ENCODE assay signal across 25 cellular contexts in genomic region chr3:157498374-157498773, GRCh38. TPM values are rescaled to one million over a fixed set of nuclear protein-coding genes. Genes with fewer than 3 reads are reported as not detected.
DNase-seq lines count a peak whose midpoint lies in the region; ATAC-seq and TF ChIP-seq lines count a peak whose summit lies in the region.
"Had no signal": no experiment of that assay in that cellular context is flagged by ENCODE, and none has a peak within 500 bp of the region (broad histone marks: within the 10 kb centered on the region; RNA-seq: fewer than 3 reads in every experiment).

No MANE protein-coding gene starts in this region.

- H3K9me2 ChIP-seq in PC-9 (ENCODE audit: insufficient read depth), result peaks cover 8% of the 10 kb centered on the region; the same call in 1 of the 2 replicates

- no peak overlapping the region for H3K27ac ChIP-seq in H9 (ENCODE audit: insufficient read length, low read depth, low read length)
- H3K27ac ChIP-seq in PC-9, result peak overlapping the region; percentile 84; the same call in 1 of the 2 replicates
- no peak overlapping the region for H3K27ac ChIP-seq in lower lobe of right lung
- H3K27ac ChIP-seq: HL-60, transverse colon had no signal

- CTCF ChIA-PET in PC-9 (lab: Charles Lee), result interaction anchor here (1.0 kb wide), 1 partner anchor 294 kb away, joined by 3 read pairs; no protein-coding TSS in a partner anchor
- CTCF ChIA-PET in HEK293T (lab: Yijun Ruan, JAX), result no interaction called here

- H3K14ac ChIP-seq in H9 (ENCODE audit: insufficient read depth, low read length), result no peak overlapping the region

- H2AK5ac ChIP-seq in H9 (ENCODE audit: insufficient read length, low read length), result no peak overlapping the region

- H3K79me1 ChIP-seq in H9 (ENCODE audit: insufficient read depth, low read depth, low read length, poor library complexity, severe bottlenecking), result no peaks in the 10 kb centered on the region

- H3K79me2 ChIP-seq in H9 (ENCODE audit: insufficient read depth, low read length), result no peaks in the 10 kb centered on the region
- no peaks in the 10 kb centered on the region for H3K79me2 ChIP-seq in PC-9 (ENCODE audit: low read depth)

- H2BK120ac ChIP-seq in H9 (ENCODE audit: low read depth, low read length, poor library complexity, severe bottlenecking), result no peak overlapping the region

- H3F3A ChIP-seq in PC-9 (ENCODE audit: insufficient read depth, low read depth), result peaks cover 17% of the 10 kb centered on the region

- no peak overlapping the region for H3K4ac ChIP-seq in H9 (ENCODE audit: low read depth, low read length)

- H3K23me2 ChIP-seq in H9 (ENCODE audit: insufficient read length, low read depth, low read length, poor library complexity, severe bottlenecking), result peaks cover 6% of the 10 kb centered on the region

- no peak overlapping the region for H4K8ac ChIP-seq in H9 (replicated peaks; ENCODE audit: insufficient read length, low read depth, low read length)

- peak overlapping the region in 1 of 2 experiments; percentile 41; a peak in 1 of 5 replicates for H3K4me3 Mint-ChIP-seq in H9
- H3K4me3 Mint-ChIP-seq: activated CD4-positive, alpha-beta T cell treated with anti-CD3 and anti-CD28 coated beads, Interleukin-2, amount 10 ng/mL, durations not matched to agents 7 days and 5 days; activated T-cell treated with anti-CD3 and anti-CD28 coated beads, Interleukin-2, amount 50 U/mL, for 4 hours; natural killer cell had no signal

- H3K4me2 ChIP-seq in H9 (ENCODE audit: insufficient read depth, insufficient read length, low read length) (peak overlapping the region; percentile 59), PC-9 (peak overlapping the region; percentile 80)

- no peak overlapping the region for H2BK5ac ChIP-seq in H9 (ENCODE audit: insufficient read length, low read length)

- H3K9me3 ChIP-seq in H9 (ENCODE audit: control insufficient read depth, low read depth, low read length), result no peaks in the 10 kb centered on the region
- H3K9me3 ChIP-seq in PC-9 (ENCODE audit: insufficient read depth, low read depth), result no peaks in the 10 kb centered on the region; the same call in 1 of the 2 replicates
- H3K9me3 ChIP-seq in lower lobe of right lung, result no peaks in the 10 kb centered on the region
- H3K9me3 ChIP-seq: transverse colon had no signal

- H4K5ac ChIP-seq in H9 (ENCODE audit: insufficient read length, low read depth, low read length), result no peak overlapping the region

- no peak overlapping the region for H3K18ac ChIP-seq in H9 (ENCODE audit: insufficient read length, low read depth, low read length)

- TF ChIP-seq CTCF in AG10803 (conservative IDR thresholded peaks at IDR 0.05; ENCODE audit: low read length) (0 out of 2 replicates have a peak, but pooled peaks have one; percentile 1), H9 (conservative IDR thresholded peaks at IDR 0.05) (no peak), PC-9 (conservative IDR thresholded peaks at IDR 0.05) (no peak), lower lobe of right lung (IDR thresholded peaks at IDR 0.05) (no peak)

- H2BK20ac ChIP-seq in H9 (ENCODE audit: low read depth, low read length, poor library complexity, severe bottlenecking), result no peak overlapping the region

- no peaks in the 10 kb centered on the region; the same call in none of the 2 replicates for H3K27me3 Mint-ChIP-seq in H9 (ENCODE audit: low read depth)

- POLR2A ChIA-PET in PC-9 (lab: Charles Lee; ENCODE audit: unreplicated experiment) (interaction anchor here (0.6 to 0.9 kb wide), 2 partner anchors 45 to 323 kb away, joined by 4 to 22 read pairs; no protein-coding TSS in a partner anchor), HEK293T (lab: Yijun Ruan, JAX) (no interaction called here)

- no peaks in the 10 kb centered on the region for H3K27me3 ChIP-seq in H9 (ENCODE audit: insufficient read depth, low read length)
- no peaks in the 10 kb centered on the region for H3K27me3 ChIP-seq in PC-9 (ENCODE audit: insufficient read depth, low read depth)
- peaks cover 12% of the 10 kb centered on the region for H3K27me3 ChIP-seq in lower lobe of right lung (ENCODE audit: low read depth)

- H3K36me3 ChIP-seq in PC-9 (ENCODE audit: low read depth), result no peaks in the 10 kb centered on the region
- H3K36me3 ChIP-seq in lower lobe of right lung, result no peaks in the 10 kb centered on the region
- H3K36me3 ChIP-seq: transverse colon had no signal

- H3K56ac ChIP-seq in H9 (ENCODE audit: insufficient read length, low read depth, low read length), result no peak overlapping the region

- H3K9me3 Mint-ChIP-seq in H9, result no peaks in the 10 kb centered on the region; a peak in 1 of 5 replicates
- H3K9me3 Mint-ChIP-seq: activated CD4-positive, alpha-beta T cell treated with anti-CD3 and anti-CD28 coated beads, Interleukin-2, amount 10 ng/mL, durations not matched to agents 7 days and 5 days; activated T-cell treated with anti-CD3 and anti-CD28 coated beads, Interleukin-2, amount 50 U/mL, for 4 hours; natural killer cell had no signal

- no peak overlapping the region for H3K23ac ChIP-seq in H9 (ENCODE audit: insufficient read length, low read depth, low read length)

- DNase-seq in AG10803 (ENCODE audit: low read depth) (peak; percentile 43), H9 (no peak), PC-9 (no peak), lower lobe of right lung (no peak), HEK293T (ENCODE audit: extremely low spot score) (no peak), occipital lobe (lab: John Stamatoyannopoulos, UW) (no peak), RPMI8226 (no peak), NOMO-1 treated with dmso at 0.1 percent for 144 hours (lab: John Stamatoyannopoulos, UW; ENCODE audit: unreplicated experiment) (no peak)
- DNase-seq: ACHN; activated CD4-positive, alpha-beta T cell treated with anti-CD3 and anti-CD28 coated beads, Interleukin-2, amount 10 ng/mL, durations not matched to agents 7 days and 5 days; activated gamma-delta T cell treated with Interleukin-2 at 50 U/mL for 16 hours; activated T-cell treated with anti-CD3 and anti-CD28 coated beads, Interleukin-2, amount 50 U/mL, for 4 hours; DMS79; GF-D8; Karpas-422; natural killer cell; NCI-H187; NCI-H226; NCI-H82; retina; SHP77 treated with DMSO at 0.1 percent for 48 hours; small intestine; T-helper 9 cell; transverse colon had no signal

- H3K27ac Mint-ChIP-seq in H9, result no peak overlapping the region
- H3K27ac Mint-ChIP-seq: activated CD4-positive, alpha-beta T cell treated with anti-CD3 and anti-CD28 coated beads, Interleukin-2, amount 10 ng/mL, durations not matched to agents 7 days and 5 days; natural killer cell had no signal

- H2AFZ ChIP-seq in H9 (ENCODE audit: low read length), result no peak overlapping the region
- H2AFZ ChIP-seq in PC-9, result no peak overlapping the region

- intact Hi-C loops in PC-9 (cut with micrococcal nuclease; ENCODE audit: unreplicated experiment), result loop anchor here (2.0 to 5.0 kb wide), 3 partner anchors 34 to 1626 kb away; partner anchors contain the start of gene GMPS
- intact Hi-C loops in lower lobe of right lung (cut with DNase I), result no loop called here

- no peaks in the 10 kb centered on the region; a peak in 1 of 7 replicates for H3K36me3 Mint-ChIP-seq in H9 (ENCODE audit: insufficient read depth in 1 of 3, low read depth in 3 of 3)
- H3K36me3 Mint-ChIP-seq: natural killer cell had no signal

- H2BK12ac ChIP-seq in H9 (ENCODE audit: insufficient read length, low read depth, low read length), result no peak overlapping the region

- peaks cover 80 to 86% of the 10 kb centered on the region in 2 experiments for H3K4me1 Mint-ChIP-seq in H9
- H3K4me1 Mint-ChIP-seq: activated CD4-positive, alpha-beta T cell treated with anti-CD3 and anti-CD28 coated beads, Interleukin-2, amount 10 ng/mL, durations not matched to agents 7 days and 5 days; natural killer cell had no signal

- no peak overlapping the region for H3K9ac ChIP-seq in H9 (ENCODE audit: extremely low read depth, insufficient read length, low read length)

- H3K4me1 ChIP-seq in H9 (ENCODE audit: insufficient read depth, low read length) (peaks cover 10% of the 10 kb centered on the region; the same call in 1 of the 2 replicates), PC-9 (replicated peaks; ENCODE audit: insufficient read depth) (peaks cover 30% of the 10 kb centered on the region), lower lobe of right lung (peaks cover 12% of the 10 kb centered on the region)

- H4K20me1 ChIP-seq in H9 (ENCODE audit: control insufficient read depth, insufficient read depth, insufficient read length), result no peaks in the 10 kb centered on the region
- H4K20me1 ChIP-seq in PC-9 (ENCODE audit: insufficient read depth), result no peaks in the 10 kb centered on the region

- H3K4me3 ChIP-seq in AG10803 (ENCODE audit: low read length), result no peak overlapping the region
- no peak overlapping the region for H3K4me3 ChIP-seq in PC-9
- peak overlapping the region; percentile 43 for H3K4me3 ChIP-seq in lower lobe of right lung

- no peak overlapping the region for H4K91ac ChIP-seq in H9 (ENCODE audit: insufficient read length, low read depth, low read length)

- no peak overlapping the region for H2BK15ac ChIP-seq in H9 (ENCODE audit: low read depth, low read length)

- no peak overlapping the region for H3T11ph ChIP-seq in H9 (ENCODE audit: low read length)

- BruUV-seq in PC-9 (replicated peaks; lab: Mats Ljungman, UMichigan), result no TSS peak

- no peak for ATAC-seq in lower lobe of right lung
- ATAC-seq: activated T-cell treated with anti-CD3 and anti-CD28 coated beads, Interleukin-2, amount 50 U/mL, for 4 hours; natural killer cell had no signal

TF ChIP-seq in HEK293T, 16 proteins besides CTCF, POLR2A, EP300 and RAD21 (continues in another document):
- TF ChIP-seq NFRKB (IDR thresholded peaks at IDR 0.05) (no peak), HDGF (IDR thresholded peaks at IDR 0.05; ENCODE audit: borderline replicate concordance) (no peak), SP1 (IDR thresholded peaks at IDR 0.05) (no peak), ELF4 (IDR thresholded peaks at IDR 0.05) (no peak), BHLHE40 (IDR thresholded peaks at IDR 0.05; ENCODE audit: borderline replicate concordance) (no peak), CTBP1 (IDR thresholded peaks at IDR 0.05; ENCODE audit: borderline replicate concordance) (no peak), TARDBP (IDR thresholded peaks at IDR 0.05) (no peak), SUZ12 (IDR thresholded peaks at IDR 0.05) (no peak), ZNF384 (IDR thresholded peaks at IDR 0.05) (no peak), L3MBTL2 (conservative IDR thresholded peaks at IDR 0.05) (no peak), ARNT (IDR thresholded peaks at IDR 0.05) (no peak)
- TF ChIP-seq, protein P1, sequence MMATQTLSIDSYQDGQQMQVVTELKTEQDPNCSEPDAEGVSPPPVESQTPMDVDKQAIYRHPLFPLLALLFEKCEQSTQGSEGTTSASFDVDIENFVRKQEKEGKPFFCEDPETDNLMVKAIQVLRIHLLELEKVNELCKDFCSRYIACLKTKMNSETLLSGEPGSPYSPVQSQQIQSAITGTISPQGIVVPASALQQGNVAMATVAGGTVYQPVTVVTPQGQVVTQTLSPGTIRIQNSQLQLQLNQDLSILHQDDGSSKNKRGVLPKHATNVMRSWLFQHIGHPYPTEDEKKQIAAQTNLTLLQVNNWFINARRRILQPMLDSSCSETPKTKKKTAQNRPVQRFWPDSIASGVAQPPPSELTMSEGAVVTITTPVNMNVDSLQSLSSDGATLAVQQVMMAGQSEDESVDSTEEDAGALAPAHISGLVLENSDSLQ (IDR thresholded peaks at IDR 0.05), result no peak

RNA-seq across cellular contexts. Expression of gene VEPH1, which starts 4.8 kb away (rescaled TPM):
- 7.7 and 7.9 TPM in 2 replicates for total RNA-seq in H9 (2021)
- 4.0 and 5.1 TPM in 2 replicates for total RNA-seq in PC-9 (2021)
- total RNA-seq in lower lobe of right lung, result 116 TPM
- total RNA-seq in occipital lobe, result 9.2 TPM
- total RNA-seq: activated CD4-positive, alpha-beta T cell treated with anti-CD3 and anti-CD28 coated beads, Interleukin-2, amount 10 ng/mL, durations not matched to agents 7 days and 5 days had no signal

Comparison
In these comparisons a context has a peak if more than half of its experiments do, and no peak if none do; other contexts are left out.
1. RNA of gene VEPH1, which starts 4.8 kb away (total RNA-seq): 116 TPM in lower lobe of right lung (single experiment); 9.2 TPM in occipital lobe (single experiment), 7.7 to 7.9 TPM in H9 and 4.0 to 5.1 TPM in PC-9; every median in the first group is over 10 times any median in the second.